In the genomic region with DNA sequence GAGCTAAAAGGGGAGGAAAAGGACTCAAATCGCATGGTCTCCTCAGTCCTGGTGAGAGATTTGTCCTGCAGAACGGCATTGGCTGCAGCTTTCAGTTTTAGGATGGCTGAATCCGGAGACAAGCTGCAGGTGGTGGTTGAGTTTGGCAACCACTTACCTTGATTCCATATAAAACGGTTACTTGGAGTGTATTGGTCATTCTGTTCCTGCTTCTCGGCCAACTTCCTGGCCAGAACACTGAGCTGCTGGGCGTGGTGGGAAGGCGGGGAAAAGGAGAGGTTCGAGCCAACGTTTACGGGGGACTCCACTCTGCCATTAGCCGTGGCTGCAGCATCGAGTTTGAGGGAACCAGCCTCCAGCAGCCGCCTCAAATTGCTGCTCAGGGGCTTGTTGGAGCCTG, we compare ENCODE assay signal across 1 cellular context.
TF ChIP-seq lines count a peak whose summit lies in the region.

No MANE protein-coding gene starts in this region.

TF ChIP-seq in IMR-90, 13 proteins besides CTCF, POLR2A, EP300 and RAD21 (continued from another document):
- no peak for TF ChIP-seq MAZ (IDR thresholded peaks at IDR 0.05; ENCODE audit: borderline replicate concordance, low read depth, low read length)
- TF ChIP-seq BHLHE40 (IDR thresholded peaks at IDR 0.05; ENCODE audit: low read depth, low read length) = no peak
- no peak for TF ChIP-seq CHD1 (IDR thresholded peaks at IDR 0.05; ENCODE audit: low read depth, low read length)
- TF ChIP-seq RFX5 (IDR thresholded peaks at IDR 0.05; ENCODE audit: low read depth, low read length) = no peak
- no peak for TF ChIP-seq CEBPB (IDR thresholded peaks at IDR 0.05; ENCODE audit: low read depth, low read length)
- no peak for TF ChIP-seq FOS (IDR thresholded peaks at IDR 0.05; ENCODE audit: low read depth, low read length)
- TF ChIP-seq RCOR1 (IDR thresholded peaks at IDR 0.05; ENCODE audit: insufficient replicate concordance, low read length) = no peak
- no peak for TF ChIP-seq NFE2L2 (IDR thresholded peaks at IDR 0.05; ENCODE audit: low read depth, low read length)
TF ChIP-seq in IMR-90: peak in this region for 0.
